2 cellular contexts compared by ENCODE assay signal in the genomic region with DNA sequence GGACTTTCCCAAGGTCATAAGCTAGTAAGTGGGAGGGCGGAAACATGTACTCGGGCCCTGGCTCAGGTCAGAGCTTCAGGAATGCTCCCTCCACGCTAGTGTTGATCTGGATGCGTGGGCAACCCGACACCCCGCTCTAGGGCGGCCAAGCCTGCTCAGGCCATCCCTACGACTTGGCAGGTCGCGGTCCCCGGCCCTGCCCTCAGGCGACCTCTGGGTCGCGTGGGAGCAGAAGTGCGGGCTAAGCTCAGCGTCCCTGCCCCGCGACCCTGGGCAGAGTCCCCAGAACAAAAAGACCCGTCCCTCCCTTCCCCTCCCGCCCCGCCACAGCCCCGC.
TF ChIP-seq lines count a peak whose summit lies in the region.

No MANE protein-coding gene starts in this region.

TF ChIP-seq in HEK293, 187 proteins besides CTCF, POLR2A, EP300 and RAD21 (continued from another document and continues in another):
- TF ChIP-seq, protein P1, sequence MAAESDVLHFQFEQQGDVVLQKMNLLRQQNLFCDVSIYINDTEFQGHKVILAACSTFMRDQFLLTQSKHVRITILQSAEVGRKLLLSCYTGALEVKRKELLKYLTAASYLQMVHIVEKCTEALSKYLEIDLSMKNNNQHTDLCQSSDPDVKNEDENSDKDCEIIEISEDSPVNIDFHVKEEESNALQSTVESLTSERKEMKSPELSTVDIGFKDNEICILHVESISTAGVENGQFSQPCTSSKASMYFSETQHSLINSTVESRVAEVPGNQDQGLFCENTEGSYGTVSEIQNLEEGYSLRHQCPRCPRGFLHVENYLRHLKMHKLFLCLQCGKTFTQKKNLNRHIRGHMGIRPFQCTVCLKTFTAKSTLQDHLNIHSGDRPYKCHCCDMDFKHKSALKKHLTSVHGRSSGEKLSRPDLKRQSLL (tag by site-specific recombination; IDR thresholded peaks at IDR 0.05) = no peak
- TF ChIP-seq ZNF324 (tag by site-specific recombination; IDR thresholded peaks at IDR 0.05) (no peak), ZSCAN16 (tag by site-specific recombination; IDR thresholded peaks at IDR 0.05) (no peak), ZFP37 (tag by site-specific recombination; IDR thresholded peaks at IDR 0.05) (no peak), ZNF404 (tag by site-specific recombination; IDR thresholded peaks at IDR 0.05) (no peak), ZNF629 (tag by site-specific recombination; IDR thresholded peaks at IDR 0.05) (0 out of 2 replicates have a peak, but pooled peaks have one; percentile 19), BCL11A (tag by site-specific recombination; IDR thresholded peaks at IDR 0.05; ENCODE audit: low read depth) (0 out of 2 replicates have a peak, but pooled peaks have one; percentile 54), ZNF221 (tag by site-specific recombination; IDR thresholded peaks at IDR 0.05; ENCODE audit: borderline replicate concordance) (no peak), ZNF121 (tag by site-specific recombination; IDR thresholded peaks at IDR 0.05) (no peak), ZNF785 (tag by site-specific recombination; IDR thresholded peaks at IDR 0.05) (no peak), EGR2 (tag by site-specific recombination; IDR thresholded peaks at IDR 0.05; ENCODE audit: low read depth) (peak; percentile 79), ZBTB17 (tag by site-specific recombination; IDR thresholded peaks at IDR 0.05) (no peak), ZNF133 (tag by site-specific recombination; IDR thresholded peaks at IDR 0.05) (no peak), FEZF1 (tag by site-specific recombination; IDR thresholded peaks at IDR 0.05) (no peak)
- TF ChIP-seq, protein P2, sequence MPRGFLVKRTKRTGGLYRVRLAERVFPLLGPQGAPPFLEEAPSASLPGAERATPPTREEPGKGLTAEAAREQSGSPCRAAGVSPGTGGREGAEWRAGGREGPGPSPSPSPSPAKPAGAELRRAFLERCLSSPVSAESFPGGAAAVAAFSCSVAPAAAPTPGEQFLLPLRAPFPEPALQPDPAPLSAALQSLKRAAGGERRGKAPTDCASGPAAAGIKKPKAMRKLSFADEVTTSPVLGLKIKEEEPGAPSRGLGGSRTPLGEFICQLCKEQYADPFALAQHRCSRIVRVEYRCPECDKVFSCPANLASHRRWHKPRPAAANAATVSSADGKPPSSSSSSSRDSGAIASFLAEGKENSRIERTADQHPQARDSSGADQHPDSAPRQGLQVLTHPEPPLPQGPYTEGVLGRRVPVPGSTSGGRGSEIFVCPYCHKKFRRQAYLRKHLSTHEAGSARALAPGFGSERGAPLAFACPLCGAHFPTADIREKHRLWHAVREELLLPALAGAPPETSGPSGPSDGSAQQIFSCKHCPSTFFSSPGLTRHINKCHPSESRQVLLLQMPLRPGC (tag by site-specific recombination; IDR thresholded peaks at IDR 0.05) = no peak
- TF ChIP-seq, protein P3, sequence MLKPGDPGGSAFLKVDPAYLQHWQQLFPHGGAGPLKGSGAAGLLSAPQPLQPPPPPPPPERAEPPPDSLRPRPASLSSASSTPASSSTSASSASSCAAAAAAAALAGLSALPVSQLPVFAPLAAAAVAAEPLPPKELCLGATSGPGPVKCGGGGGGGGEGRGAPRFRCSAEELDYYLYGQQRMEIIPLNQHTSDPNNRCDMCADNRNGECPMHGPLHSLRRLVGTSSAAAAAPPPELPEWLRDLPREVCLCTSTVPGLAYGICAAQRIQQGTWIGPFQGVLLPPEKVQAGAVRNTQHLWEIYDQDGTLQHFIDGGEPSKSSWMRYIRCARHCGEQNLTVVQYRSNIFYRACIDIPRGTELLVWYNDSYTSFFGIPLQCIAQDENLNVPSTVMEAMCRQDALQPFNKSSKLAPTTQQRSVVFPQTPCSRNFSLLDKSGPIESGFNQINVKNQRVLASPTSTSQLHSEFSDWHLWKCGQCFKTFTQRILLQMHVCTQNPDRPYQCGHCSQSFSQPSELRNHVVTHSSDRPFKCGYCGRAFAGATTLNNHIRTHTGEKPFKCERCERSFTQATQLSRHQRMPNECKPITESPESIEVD (tag by site-specific recombination; IDR thresholded peaks at IDR 0.05) = no peak
- TF ChIP-seq, protein P4, sequence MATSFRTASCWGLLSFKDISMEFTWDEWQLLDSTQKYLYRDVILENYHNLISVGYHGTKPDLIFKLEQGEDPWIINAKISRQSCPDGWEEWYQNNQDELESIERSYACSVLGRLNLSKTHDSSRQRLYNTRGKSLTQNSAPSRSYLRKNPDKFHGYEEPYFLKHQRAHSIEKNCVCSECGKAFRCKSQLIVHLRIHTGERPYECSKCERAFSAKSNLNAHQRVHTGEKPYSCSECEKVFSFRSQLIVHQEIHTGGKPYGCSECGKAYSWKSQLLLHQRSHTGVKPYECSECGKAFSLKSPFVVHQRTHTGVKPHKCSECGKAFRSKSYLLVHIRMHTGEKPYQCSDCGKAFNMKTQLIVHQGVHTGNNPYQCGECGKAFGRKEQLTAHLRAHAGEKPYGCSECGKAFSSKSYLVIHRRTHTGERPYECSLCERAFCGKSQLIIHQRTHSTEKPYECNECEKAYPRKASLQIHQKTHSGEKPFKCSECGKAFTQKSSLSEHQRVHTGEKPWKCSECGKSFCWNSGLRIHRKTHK (tag by site-specific recombination; IDR thresholded peaks at IDR 0.05) = no peak
- TF ChIP-seq, protein P5, sequence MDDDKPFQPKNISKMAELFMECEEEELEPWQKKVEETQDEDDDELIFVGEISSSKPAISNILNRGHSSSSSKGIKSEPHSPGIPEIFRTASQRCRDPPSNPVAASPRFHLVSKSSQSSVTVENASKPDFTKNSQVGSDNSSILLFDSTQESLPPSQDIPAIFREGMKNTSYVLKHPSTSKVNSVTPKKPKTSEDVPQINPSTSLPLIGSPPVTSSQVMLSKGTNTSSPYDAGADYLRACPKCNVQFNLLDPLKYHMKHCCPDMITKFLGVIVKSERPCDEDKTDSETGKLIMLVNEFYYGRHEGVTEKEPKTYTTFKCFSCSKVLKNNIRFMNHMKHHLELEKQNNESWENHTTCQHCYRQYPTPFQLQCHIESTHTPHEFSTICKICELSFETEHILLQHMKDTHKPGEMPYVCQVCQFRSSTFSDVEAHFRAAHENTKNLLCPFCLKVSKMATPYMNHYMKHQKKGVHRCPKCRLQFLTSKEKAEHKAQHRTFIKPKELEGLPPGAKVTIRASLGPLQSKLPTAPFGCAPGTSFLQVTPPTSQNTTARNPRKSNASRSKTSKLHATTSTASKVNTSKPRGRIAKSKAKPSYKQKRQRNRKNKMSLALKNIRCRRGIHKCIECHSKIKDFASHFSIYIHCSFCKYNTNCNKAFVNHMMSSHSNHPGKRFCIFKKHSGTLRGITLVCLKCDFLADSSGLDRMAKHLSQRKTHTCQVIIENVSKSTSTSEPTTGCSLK (tag by site-specific recombination; IDR thresholded peaks at IDR 0.05) = no peak

TF ChIP-seq in HepG2, 621 proteins besides CTCF, POLR2A, EP300 and RAD21 (continued from another document and continues in another):
- TF ChIP-seq, protein P6, sequence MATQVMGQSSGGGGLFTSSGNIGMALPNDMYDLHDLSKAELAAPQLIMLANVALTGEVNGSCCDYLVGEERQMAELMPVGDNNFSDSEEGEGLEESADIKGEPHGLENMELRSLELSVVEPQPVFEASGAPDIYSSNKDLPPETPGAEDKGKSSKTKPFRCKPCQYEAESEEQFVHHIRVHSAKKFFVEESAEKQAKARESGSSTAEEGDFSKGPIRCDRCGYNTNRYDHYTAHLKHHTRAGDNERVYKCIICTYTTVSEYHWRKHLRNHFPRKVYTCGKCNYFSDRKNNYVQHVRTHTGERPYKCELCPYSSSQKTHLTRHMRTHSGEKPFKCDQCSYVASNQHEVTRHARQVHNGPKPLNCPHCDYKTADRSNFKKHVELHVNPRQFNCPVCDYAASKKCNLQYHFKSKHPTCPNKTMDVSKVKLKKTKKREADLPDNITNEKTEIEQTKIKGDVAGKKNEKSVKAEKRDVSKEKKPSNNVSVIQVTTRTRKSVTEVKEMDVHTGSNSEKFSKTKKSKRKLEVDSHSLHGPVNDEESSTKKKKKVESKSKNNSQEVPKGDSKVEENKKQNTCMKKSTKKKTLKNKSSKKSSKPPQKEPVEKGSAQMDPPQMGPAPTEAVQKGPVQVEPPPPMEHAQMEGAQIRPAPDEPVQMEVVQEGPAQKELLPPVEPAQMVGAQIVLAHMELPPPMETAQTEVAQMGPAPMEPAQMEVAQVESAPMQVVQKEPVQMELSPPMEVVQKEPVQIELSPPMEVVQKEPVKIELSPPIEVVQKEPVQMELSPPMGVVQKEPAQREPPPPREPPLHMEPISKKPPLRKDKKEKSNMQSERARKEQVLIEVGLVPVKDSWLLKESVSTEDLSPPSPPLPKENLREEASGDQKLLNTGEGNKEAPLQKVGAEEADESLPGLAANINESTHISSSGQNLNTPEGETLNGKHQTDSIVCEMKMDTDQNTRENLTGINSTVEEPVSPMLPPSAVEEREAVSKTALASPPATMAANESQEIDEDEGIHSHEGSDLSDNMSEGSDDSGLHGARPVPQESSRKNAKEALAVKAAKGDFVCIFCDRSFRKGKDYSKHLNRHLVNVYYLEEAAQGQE (IDR thresholded peaks at IDR 0.05; ENCODE audit: borderline replicate concordance in 1 of 2, low read depth in 1 of 2, low read length in 2 of 2) = peak in 1 of 2 experiments; percentile 49; a peak in 1 of 4 replicates
- TF ChIP-seq, protein P7, sequence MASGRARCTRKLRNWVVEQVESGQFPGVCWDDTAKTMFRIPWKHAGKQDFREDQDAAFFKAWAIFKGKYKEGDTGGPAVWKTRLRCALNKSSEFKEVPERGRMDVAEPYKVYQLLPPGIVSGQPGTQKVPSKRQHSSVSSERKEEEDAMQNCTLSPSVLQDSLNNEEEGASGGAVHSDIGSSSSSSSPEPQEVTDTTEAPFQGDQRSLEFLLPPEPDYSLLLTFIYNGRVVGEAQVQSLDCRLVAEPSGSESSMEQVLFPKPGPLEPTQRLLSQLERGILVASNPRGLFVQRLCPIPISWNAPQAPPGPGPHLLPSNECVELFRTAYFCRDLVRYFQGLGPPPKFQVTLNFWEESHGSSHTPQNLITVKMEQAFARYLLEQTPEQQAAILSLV (CRISPR knock-in tag; IDR thresholded peaks at IDR 0.05; ENCODE audit: borderline replicate concordance) = peak; percentile 73; the same call in 1 of the 2 replicates
- TF ChIP-seq FOXK2 (IDR thresholded peaks at IDR 0.05) (no peak), MAFF (IDR thresholded peaks at IDR 0.05; ENCODE audit: low read depth, low read length) (no peak), KLF16 (CRISPR knock-in tag; IDR thresholded peaks at IDR 0.05) (no peak; a peak in 1 of 4 replicates), KDM5B (CRISPR knock-in tag; IDR thresholded peaks at IDR 0.05; ENCODE audit: borderline replicate concordance) (peak; percentile 80; the same call in 1 of the 2 replicates), MEIS1 (CRISPR knock-in tag; IDR thresholded peaks at IDR 0.05; ENCODE audit: borderline replicate concordance) (peak; percentile 82; the same call in 1 of the 2 replicates), ZNF652 (CRISPR knock-in tag; IDR thresholded peaks at IDR 0.05; ENCODE audit: borderline replicate concordance, low read depth) (no peak), ZNF180 (CRISPR knock-in tag; IDR thresholded peaks at IDR 0.05; ENCODE audit: borderline replicate concordance, low read depth) (no peak), ZNF33B (CRISPR knock-in tag; IDR thresholded peaks at IDR 0.05) (no peak), ZNF224 (CRISPR knock-in tag; IDR thresholded peaks at IDR 0.05) (no peak), ZMAT3 (CRISPR knock-in tag; conservative IDR thresholded peaks at IDR 0.05) (peak; percentile 26; the same call in 1 of the 2 replicates), SRSF9 (IDR thresholded peaks at IDR 0.05; ENCODE audit: borderline replicate concordance, insufficient read depth, low read depth, low read length, poor library complexity, severe bottlenecking) (no peak)
- TF ChIP-seq, protein P8, sequence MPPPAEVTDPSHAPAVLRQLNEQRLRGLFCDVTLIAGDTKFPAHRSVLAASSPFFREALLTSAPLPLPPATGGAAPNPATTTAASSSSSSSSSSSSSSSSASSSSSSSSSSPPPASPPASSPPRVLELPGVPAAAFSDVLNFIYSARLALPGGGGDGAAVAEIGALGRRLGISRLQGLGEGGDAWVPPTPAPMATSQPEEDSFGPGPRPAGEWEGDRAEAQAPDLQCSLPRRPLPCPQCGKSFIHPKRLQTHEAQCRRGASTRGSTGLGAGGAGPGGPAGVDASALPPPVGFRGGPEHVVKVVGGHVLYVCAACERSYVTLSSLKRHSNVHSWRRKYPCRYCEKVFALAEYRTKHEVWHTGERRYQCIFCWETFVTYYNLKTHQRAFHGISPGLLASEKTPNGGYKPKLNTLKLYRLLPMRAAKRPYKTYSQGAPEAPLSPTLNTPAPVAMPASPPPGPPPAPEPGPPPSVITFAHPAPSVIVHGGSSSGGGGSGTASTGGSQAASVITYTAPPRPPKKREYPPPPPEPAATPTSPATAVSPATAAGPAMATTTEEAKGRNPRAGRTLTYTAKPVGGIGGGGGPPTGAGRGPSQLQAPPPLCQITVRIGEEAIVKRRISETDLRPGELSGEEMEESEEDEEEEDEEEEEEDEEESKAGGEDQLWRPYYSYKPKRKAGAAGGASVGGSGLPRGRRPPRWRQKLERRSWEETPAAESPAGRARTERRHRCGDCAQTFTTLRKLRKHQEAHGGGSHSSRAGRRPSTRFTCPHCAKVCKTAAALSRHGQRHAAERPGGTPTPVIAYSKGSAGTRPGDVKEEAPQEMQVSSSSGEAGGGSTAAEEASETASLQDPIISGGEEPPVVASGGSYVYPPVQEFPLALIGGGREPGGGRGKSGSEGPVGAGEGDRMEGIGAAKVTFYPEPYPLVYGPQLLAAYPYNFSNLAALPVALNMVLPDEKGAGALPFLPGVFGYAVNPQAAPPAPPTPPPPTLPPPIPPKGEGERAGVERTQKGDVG (CRISPR knock-in tag; IDR thresholded peaks at IDR 0.05; ENCODE audit: borderline replicate concordance) = no peak
- TF ChIP-seq, protein P9, sequence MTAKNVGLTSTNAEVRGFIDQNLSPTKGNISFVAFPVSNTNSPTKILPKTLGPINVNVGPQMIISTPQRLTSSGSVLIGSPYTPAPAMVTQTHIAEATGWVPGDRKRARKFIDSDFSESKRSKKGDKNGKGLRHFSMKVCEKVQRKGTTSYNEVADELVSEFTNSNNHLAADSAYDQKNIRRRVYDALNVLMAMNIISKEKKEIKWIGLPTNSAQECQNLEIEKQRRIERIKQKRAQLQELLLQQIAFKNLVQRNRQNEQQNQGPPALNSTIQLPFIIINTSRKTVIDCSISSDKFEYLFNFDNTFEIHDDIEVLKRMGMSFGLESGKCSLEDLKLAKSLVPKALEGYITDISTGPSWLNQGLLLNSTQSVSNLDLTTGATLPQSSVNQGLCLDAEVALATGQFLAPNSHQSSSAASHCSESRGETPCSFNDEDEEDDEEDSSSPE (CRISPR knock-in tag; IDR thresholded peaks at IDR 0.05) = no peak
- TF ChIP-seq, protein P10, sequence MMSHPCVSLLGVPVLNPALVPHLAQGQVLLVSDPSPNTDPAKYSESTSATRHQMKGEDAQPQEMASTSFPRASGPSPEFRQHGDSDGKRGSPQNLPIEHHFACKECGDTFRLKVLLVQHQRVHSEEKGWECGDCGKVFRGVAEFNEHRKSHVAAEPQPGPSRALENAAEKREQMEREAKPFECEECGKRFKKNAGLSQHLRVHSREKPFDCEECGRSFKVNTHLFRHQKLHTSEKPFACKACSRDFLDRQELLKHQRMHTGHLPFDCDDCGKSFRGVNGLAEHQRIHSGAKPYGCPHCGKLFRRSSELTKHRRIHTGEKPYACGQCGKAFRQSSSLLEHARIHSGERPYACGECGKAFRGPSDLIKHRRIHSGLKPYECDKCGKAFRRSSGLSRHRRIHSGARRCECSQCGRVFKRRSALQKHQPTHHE (CRISPR knock-in tag; IDR thresholded peaks at IDR 0.05; ENCODE audit: borderline replicate concordance) = no peak
- TF ChIP-seq, protein P11, sequence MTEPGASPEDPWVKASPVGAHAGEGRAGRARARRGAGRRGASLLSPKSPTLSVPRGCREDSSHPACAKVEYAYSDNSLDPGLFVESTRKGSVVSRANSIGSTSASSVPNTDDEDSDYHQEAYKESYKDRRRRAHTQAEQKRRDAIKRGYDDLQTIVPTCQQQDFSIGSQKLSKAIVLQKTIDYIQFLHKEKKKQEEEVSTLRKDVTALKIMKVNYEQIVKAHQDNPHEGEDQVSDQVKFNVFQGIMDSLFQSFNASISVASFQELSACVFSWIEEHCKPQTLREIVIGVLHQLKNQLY (CRISPR knock-in tag; IDR thresholded peaks at IDR 0.05) = 0 out of 2 replicates have a peak, but pooled peaks have one; percentile 14
- TF ChIP-seq, protein P12, sequence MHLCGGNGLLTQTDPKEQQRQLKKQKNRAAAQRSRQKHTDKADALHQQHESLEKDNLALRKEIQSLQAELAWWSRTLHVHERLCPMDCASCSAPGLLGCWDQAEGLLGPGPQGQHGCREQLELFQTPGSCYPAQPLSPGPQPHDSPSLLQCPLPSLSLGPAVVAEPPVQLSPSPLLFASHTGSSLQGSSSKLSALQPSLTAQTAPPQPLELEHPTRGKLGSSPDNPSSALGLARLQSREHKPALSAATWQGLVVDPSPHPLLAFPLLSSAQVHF (CRISPR knock-in tag; IDR thresholded peaks at IDR 0.05) = no peak
